ENCODE assay signal across 8 cellular contexts in the genomic region with DNA sequence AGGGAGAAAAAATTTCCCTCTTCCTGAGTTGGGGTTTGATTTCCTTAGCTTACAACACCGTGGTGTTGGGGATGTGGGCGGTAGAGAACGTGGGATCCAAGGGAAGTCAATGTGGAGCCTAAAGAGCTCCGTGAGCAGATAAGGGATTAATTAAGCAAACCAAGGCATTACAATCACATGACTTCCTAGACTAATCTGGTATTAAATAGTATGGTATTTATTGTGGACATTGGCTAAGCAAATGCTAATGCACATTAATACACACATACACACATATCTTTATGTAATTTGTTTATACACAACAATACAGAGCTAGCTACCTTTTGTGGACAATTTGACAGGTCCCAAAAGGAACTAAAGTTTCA. TPM values are rescaled to one million over a fixed set of nuclear protein-coding genes. Genes with fewer than 3 reads are reported as not detected.
DNase-seq lines count a peak whose midpoint lies in the region; FAIRE-seq and TF ChIP-seq lines count a peak whose summit lies in the region.

No MANE protein-coding gene starts in this region.

- no peaks in the 10 kb centered on the region for H4K20me1 ChIP-seq in fibroblast of lung (ENCODE audit: control insufficient read depth, extremely low read depth, insufficient read depth, low read length)

- FAIRE-seq in GM19239 (lab: Jason Lieb, UNC) (peak; percentile 57), H54 (lab: Jason Lieb, UNC) (no peak)

- H3K27me3 ChIP-seq in SJSA1 (replicated peaks) = no peaks in the 10 kb centered on the region
- H3K27me3 ChIP-seq in fibroblast of lung (ENCODE audit: control insufficient read depth, insufficient read depth, low read length) = no peaks in the 10 kb centered on the region

- H3K27ac ChIP-seq in SJSA1 (peak overlapping the region; percentile 77), fibroblast of lung (ENCODE audit: insufficient read depth, low read length) (peak overlapping the region; percentile 97)

- no peaks in the 10 kb centered on the region for H3K9me3 ChIP-seq in SJSA1 (replicated peaks)
- H3K9me3 ChIP-seq in fibroblast of lung (ENCODE audit: control insufficient read depth, insufficient read depth, low read depth, low read length) = no peaks in the 10 kb centered on the region

- H3K4me1 ChIP-seq in SJSA1 (replicated peaks) (peaks cover 20% of the 10 kb centered on the region), fibroblast of lung (ENCODE audit: control insufficient read depth, extremely low read depth, insufficient read depth, low read length) (peaks cover 19% of the 10 kb centered on the region)

- H3K36me3 ChIP-seq in SJSA1 (no peaks in the 10 kb centered on the region; the same call in none of the 2 replicates), fibroblast of lung (ENCODE audit: control insufficient read depth, insufficient read depth, low read length) (peaks cover 4% of the 10 kb centered on the region)

- peak overlapping the region; percentile 29 for H2AFZ ChIP-seq in fibroblast of lung (ENCODE audit: low read length)

- H3K4me2 ChIP-seq in fibroblast of lung (ENCODE audit: extremely low read depth, insufficient read depth, low read length) = peak overlapping the region; percentile 90

- peak overlapping the region; percentile 93 for H3K9ac ChIP-seq in fibroblast of lung (ENCODE audit: insufficient read depth, low read length)

- H3K79me2 ChIP-seq in fibroblast of lung (ENCODE audit: control insufficient read depth, insufficient read depth, low read length) = peaks cover 24% of the 10 kb centered on the region

- no peak for TF ChIP-seq CTCF in fibroblast of lung (conservative IDR thresholded peaks at IDR 0.05 in 1 of 2, IDR thresholded peaks at IDR 0.05 in 1 of 2; ENCODE audit: low read depth in 1 of 2, low read length in 2 of 2)

- no peak for TF ChIP-seq POLR2A in H54 (IDR thresholded peaks at IDR 0.05; ENCODE audit: low read depth, low read length)

- DNase-seq in GM19239 (ENCODE audit: insufficient read length, low spot score) = no peak
- DNase-seq in SJSA1 (ENCODE audit: low read depth in 1 of 2, low spot score in 2 of 2) = no peak
- no peak for DNase-seq in fibroblast of lung (ENCODE audit: low read depth in 2 of 2)
- DNase-seq in skeletal muscle cell (ENCODE audit: low read depth) = no peak
- no peak for DNase-seq in H54 (ENCODE audit: insufficient read length, low spot score)
- DNase-seq in A172 (ENCODE audit: low spot score) = no peak
- no peak for DNase-seq in NCI-H748 (lab: John Stamatoyannopoulos, UW; ENCODE audit: unreplicated experiment)
- no peak for DNase-seq in NCI-H1436 (lab: John Stamatoyannopoulos, UW)

- H3K4me3 ChIP-seq in SJSA1 (peak overlapping the region; percentile 56), fibroblast of lung (replicated peaks in 1 of 4; ENCODE audit: control extremely low read depth in 1 of 4, insufficient read depth in 1 of 4, low read depth in 3 of 4, low read length in 4 of 4) (peak overlapping the region; percentile 80 to 87 (median 84)), skeletal muscle cell (ENCODE audit: low read depth, low read length) (peak overlapping the region; percentile 89)

RNA-seq across cellular contexts. Expression of a gene that starts 0.8 kb away (rescaled TPM):
- total RNA-seq in SJSA1 (2014; rRNA removed; shearing (Covaris generic)) = 28.5 and 46.7 TPM in 2 replicates
- 120 and 199 TPM in 2 replicates for total RNA-seq in fibroblast of lung
- 88.4 and 99.7 TPM in 2 replicates for polyA plus RNA-seq in fibroblast of lung
- polyA plus RNA-seq in fibroblast of lung (2012) = 55.4 and 62.2 TPM in 2 replicates
- polyA minus RNA-seq in fibroblast of lung (ENCODE audit: low replicate concordance) = 494 and 557 TPM in 2 replicates
- total RNA-seq in A172 (2014; rRNA removed; shearing (Covaris generic)) = 51.8 and 52.9 TPM in 2 replicates

RNA-seq across cellular contexts. Expression of a gene that starts 1.6 kb away (rescaled TPM):
- total RNA-seq in SJSA1 (2014; rRNA removed; shearing (Covaris generic)) = 47.8 and 55.7 TPM in 2 replicates
- total RNA-seq in fibroblast of lung = 25.9 and 29.2 TPM in 2 replicates
- polyA plus RNA-seq in fibroblast of lung = 39.7 and 65.5 TPM in 2 replicates
- polyA plus RNA-seq in fibroblast of lung (2012) = 36.4 and 49.3 TPM in 2 replicates
- 25.1 and 42.7 TPM in 2 replicates for polyA minus RNA-seq in fibroblast of lung (ENCODE audit: low replicate concordance)
- total RNA-seq in A172 (2014; rRNA removed; shearing (Covaris generic)) = 60.9 and 65.0 TPM in 2 replicates

RNA-seq across cellular contexts. Expression of a gene that starts 7.3 kb away (rescaled TPM):
- total RNA-seq in SJSA1 (2014; rRNA removed; shearing (Covaris generic)) = not detected in 2 replicates
- not detected in 2 replicates for total RNA-seq in fibroblast of lung
- not detected in 2 replicates for polyA plus RNA-seq in fibroblast of lung
- not detected in 2 replicates for polyA plus RNA-seq in fibroblast of lung (2012)
- polyA minus RNA-seq in fibroblast of lung (ENCODE audit: low replicate concordance) = not detected in 2 replicates
- not detected in 2 replicates for total RNA-seq in A172 (2014; rRNA removed; shearing (Covaris generic))

RNA-seq across cellular contexts. Expression of a gene that starts 33.2 kb away (rescaled TPM):
- total RNA-seq in SJSA1 (2014; rRNA removed; shearing (Covaris generic)) = 20.9 and 33.4 TPM in 2 replicates
- 55.5 and 70.8 TPM in 2 replicates for total RNA-seq in fibroblast of lung
- 60.2 and 69.6 TPM in 2 replicates for polyA plus RNA-seq in fibroblast of lung
- 49.2 and 50.4 TPM in 2 replicates for polyA plus RNA-seq in fibroblast of lung (2012)
- 64.1 and 69.7 TPM in 2 replicates for polyA minus RNA-seq in fibroblast of lung (ENCODE audit: low replicate concordance)
- total RNA-seq in A172 (2014; rRNA removed; shearing (Covaris generic)) = 27.4 and 27.9 TPM in 2 replicates

RNA-seq across cellular contexts. Expression of a gene that starts 35.7 kb away (rescaled TPM):
- total RNA-seq in SJSA1 (2014; rRNA removed; shearing (Covaris generic)) = 9.6 and 12.7 TPM in 2 replicates
- total RNA-seq in fibroblast of lung = 9.0 and 14.9 TPM in 2 replicates
- polyA plus RNA-seq in fibroblast of lung = 12.2 and 15.8 TPM in 2 replicates
- 20.8 and 22.2 TPM in 2 replicates for polyA plus RNA-seq in fibroblast of lung (2012)
- 99.7 and 108 TPM in 2 replicates for polyA minus RNA-seq in fibroblast of lung (ENCODE audit: low replicate concordance)
- 33.4 and 34.0 TPM in 2 replicates for total RNA-seq in A172 (2014; rRNA removed; shearing (Covaris generic))
